ENCODE assay signal across 8 cellular contexts in genomic region chr2:31523871-31524492, GRCh38. TPM values are rescaled to one million over a fixed set of nuclear protein-coding genes. Genes with fewer than 3 reads are reported as not detected.
DNase-seq lines count a peak whose midpoint lies in the region; ATAC-seq, FAIRE-seq and TF ChIP-seq lines count a peak whose summit lies in the region.

No MANE protein-coding gene starts in this region.

- ATAC-seq in GM12878, result peak; percentile 89
- peak; percentile 47 for ATAC-seq in left lobe of liver

- TF ChIP-seq CTCF in GM12865 (IDR thresholded peaks at IDR 0.05; ENCODE audit: insufficient read depth, low read depth, low read length, missing control alignments) (peak; percentile 66), GM12878 (IDR thresholded peaks at IDR 0.05 in 2 of 3, conservative IDR thresholded peaks at IDR 0.05 in 1 of 3; ENCODE audit: control insufficient read depth in 2 of 3, extremely low read depth in 1 of 3, insufficient read depth in 1 of 3, low read depth in 3 of 3, low read length in 3 of 3) (peak; percentile 64 to 74 (median 65))

- no peak overlapping the region for H3K9ac ChIP-seq in GM12878 (ENCODE audit: control insufficient read depth, insufficient read depth, low read length)

- TF ChIP-seq POLR2A in GM12878 (IDR thresholded peaks at IDR 0.05; ENCODE audit: low read depth, low read length), result no peak

- H3K27ac ChIP-seq in GM12878 (ENCODE audit: control insufficient read depth, insufficient read depth), result no peak overlapping the region

- H3K4me3 ChIP-seq in GM12865 (ENCODE audit: low read depth, low read length) (no peak overlapping the region), GM12878 (no peak overlapping the region)

- POLR2A ChIA-PET in GM12878 (lab: Charles Lee), result interaction anchor here (0.7 kb wide), 2 partner anchors 114 to 810 kb away, joined by 4 to 5 read pairs; no protein-coding TSS in a partner anchor

- WGBS in GM12878 (ENCODE audit: insufficient coverage, insufficient replicate concordance, low lambda C conversion rate, missing lambda C conversion rate), result 7% methylated on average over 8 of the region's 8 CpGs

- FAIRE-seq in A204.1 (lab: Jason Lieb, UNC), result peak; percentile 85
- FAIRE-seq in GM12878 (lab: Jason Lieb, UNC), result peak; percentile 54

- peak; percentile 57 for DNase-seq in GM12865 (ENCODE audit: low read depth)
- DNase-seq in LHCN-M2 (ENCODE audit: low read depth), result peak; percentile 62
- peak in 3 of 5 experiments; percentile 21 to 35 (median 30) for DNase-seq in T-helper 2 cell
- no peak for DNase-seq in GM12878 (ENCODE audit: low read depth, low spot score)
- no peak for DNase-seq in left lobe of liver (ENCODE audit: low spot score)
- peak; percentile 1 for DNase-seq in stimulated activated CD8-positive, alpha-beta memory T cell treated with anti-CD3 and anti-CD28 coated beads, Interleukin-12 subunit alpha, Interleukin-12 subunit beta, amount 100 ng/mL, for 4 hours (ENCODE audit: low read depth)
- no peak for DNase-seq in GF-D8 (lab: John Stamatoyannopoulos, UW)

- peak; percentile 48; the same call in 1 of the 2 replicates for TF ChIP-seq RAD21 in GM12878 (IDR thresholded peaks at IDR 0.05; ENCODE audit: insufficient read depth, low read depth, low read length)

- no peak overlapping the region for H2AFZ ChIP-seq in GM12878 (ENCODE audit: control insufficient read depth, low read depth, low read length)

- no peak overlapping the region for H3K4me2 ChIP-seq in GM12878 (ENCODE audit: control insufficient read depth, insufficient read depth)

- no TSS peak for BruUV-seq in GM12878 (replicated peaks; lab: Mats Ljungman, UMichigan)

- H3K4me1 ChIP-seq in GM12878 (ENCODE audit: control insufficient read depth, insufficient read depth, low read length), result no peaks in the 10 kb centered on the region

- peaks cover 0 to 2% of the 10 kb centered on the region in 2 experiments; a peak in 3 of 4 replicates for H3K27me3 ChIP-seq in GM12878 (replicated peaks in 1 of 2; ENCODE audit: control insufficient read depth in 2 of 2, insufficient read depth in 2 of 2, low read length in 1 of 2)

- no peaks in the 10 kb centered on the region for H3K79me2 ChIP-seq in GM12878 (ENCODE audit: control insufficient read depth, insufficient read depth, low read length)

- in situ Hi-C loops in GM12878 (cut with MboI), result loop anchor here (5.0 kb wide), 1 partner anchor 807 kb away; no protein-coding TSS in a partner anchor

- intact Hi-C loops in GM12878 (cut with micrococcal nuclease; ENCODE audit: unreplicated experiment), result loop anchor here (1.0 to 5.0 kb wide), 2 partner anchors 112 to 810 kb away; partner anchors contain the start of gene XDH

- SMC1A ChIA-PET in GM12878 (lab: Charles Lee; ENCODE audit: uncharacterized antibody, unreplicated experiment), result interaction anchor here (0.6 to 1.9 kb wide), 5 partner anchors 14 to 811 kb away, joined by 3 to 5 read pairs (median 3); partner anchors contain the start of gene XDH

- H3K36me3 ChIP-seq in GM12878 (ENCODE audit: control insufficient read depth in 2 of 2, insufficient read depth in 2 of 2, low read length in 1 of 2), result no peaks in the 10 kb centered on the region

- H3K9me3 ChIP-seq in GM12878 (replicated peaks; ENCODE audit: control insufficient read depth, insufficient read depth, low read length), result no peaks in the 10 kb centered on the region

- RAD21 ChIA-PET in GM12878 (lab: Charles Lee; ENCODE audit: unreplicated experiment), result no interaction called here

- CTCF ChIA-PET in GM12878 (lab: Yijun Ruan, JAX), result interaction anchor here (0.7 to 3.8 kb wide), 14 partner anchors 9 to 814 kb away, joined by 3 to 47 read pairs (median 4); no protein-coding TSS in a partner anchor

- no peaks in the 10 kb centered on the region; the same call in 1 of the 2 replicates for H4K20me1 ChIP-seq in GM12878 (ENCODE audit: control insufficient read depth, insufficient read depth)

- TF ChIP-seq EP300 in GM12878 (IDR thresholded peaks at IDR 0.05; ENCODE audit: borderline replicate concordance in 1 of 2, control insufficient read depth in 1 of 2, low read depth in 2 of 2, low read length in 2 of 2), result no peak

TF ChIP-seq in GM12878, 131 proteins besides CTCF, POLR2A, EP300 and RAD21:
- no peak for TF ChIP-seq POLR2AphosphoS2 (IDR thresholded peaks at IDR 0.05; ENCODE audit: low read depth, low read length)
- no peak for TF ChIP-seq GATAD2B (conservative IDR thresholded peaks at IDR 0.05; ENCODE audit: low read depth)
- peak; percentile 42 for TF ChIP-seq RUNX3 (IDR thresholded peaks at IDR 0.05; ENCODE audit: low read length)
- no peak for TF ChIP-seq JUND (IDR thresholded peaks at IDR 0.05; ENCODE audit: low read depth, low read length)
- peak; percentile 66 for TF ChIP-seq SMC3 (IDR thresholded peaks at IDR 0.05; ENCODE audit: borderline replicate concordance, low read length)
- TF ChIP-seq YY1 (IDR thresholded peaks at IDR 0.05; ENCODE audit: low read depth, low read length), result peak; percentile 54; the same call in 1 of the 2 replicates
- TF ChIP-seq SRF (IDR thresholded peaks at IDR 0.05; ENCODE audit: low read depth in 2 of 2, low read length in 2 of 2), result no peak
- TF ChIP-seq SKIL (IDR thresholded peaks at IDR 0.05; ENCODE audit: low read depth, poor library complexity, severe bottlenecking), result no peak
TF ChIP-seq in GM12878: peak in this region for 3.

RNA-seq across cellular contexts. Expression of gene SRD5A2, which starts 56.8 kb away (rescaled TPM):
- total RNA-seq in LHCN-M2 (2014; rRNA removed) (not detected in 2 replicates), GM12878 (2014; rRNA removed) (not detected in 2 replicates), GM12878 (2014; rRNA removed; fragmentation: Illumina TruSeq; extraction: Trizol) (not detected in 2 replicates), GM12878 (2021) (not detected in 2 replicates), left lobe of liver (7.6 TPM)
- polyA plus RNA-seq in LHCN-M2 (2012), result not detected
- total RNA-seq in GM12878 (2013; cell fraction: nucleolus; rRNA removed), result not detected in 2 replicates
- not detected for polyA plus RNA-seq in GM12878 (2011; ENCODE audit: low read depth)
- polyA plus RNA-seq in GM12878 (2011; rRNA removed) (0.01 and 0.03 TPM in 2 replicates), GM12878 (2014; fragmentation: Illumina TruSeq; extraction: Trizol) (0.01 TPM in 1 of 2 replicates, not detected in the other), GM12878 (2014; fragmentation: Nextera tagmentation; extraction: Ambion mirVana) (not detected), GM12878 (2014; rRNA removed) (0.01 TPM in 1 of 2 replicates, not detected in the other), GM12878 (2016; fragmentation: Nextera tagmentation; extraction: Ambion mirVana) (not detected)
- not detected in 2 replicates for polyA plus RNA-seq in GM12878 (2011; cell fraction: cytosol; rRNA removed)
- 0.06 and 0.12 TPM in 2 replicates for polyA plus RNA-seq in GM12878 (2011; cell fraction: nucleus; rRNA removed)
- polyA plus RNA-seq in GM12878 (2012), result not detected in 2 replicates
- not detected in 2 replicates for polyA minus RNA-seq in GM12878 (2011; rRNA and poly(A)+ RNA removed)
- polyA minus RNA-seq in GM12878 (2011; cell fraction: cytosol; rRNA and poly(A)+ RNA removed), result not detected in 2 replicates
- polyA minus RNA-seq in GM12878 (2011; cell fraction: nucleus; rRNA and poly(A)+ RNA removed), result 0.12 TPM in 1 of 2 replicates, not detected in the other

Comparison
In these comparisons a context has a peak if more than half of its experiments do, and no peak if none do; other contexts are left out.
1. DNase-seq: peak in GM12865 (single experiment), LHCN-M2 (single experiment), T-helper 2 cell (3 of 5) and stimulated activated CD8-positive, alpha-beta memory T cell treated with anti-CD3 and anti-CD28 coated beads, Interleukin-12 subunit alpha, Interleukin-12 subunit beta, amount 100 ng/mL, for 4 hours (single experiment); none in GM12878 (single experiment), left lobe of liver (single experiment) and GF-D8 (single experiment).